ENCODE assay signal across 18 cellular contexts in the genomic region with DNA sequence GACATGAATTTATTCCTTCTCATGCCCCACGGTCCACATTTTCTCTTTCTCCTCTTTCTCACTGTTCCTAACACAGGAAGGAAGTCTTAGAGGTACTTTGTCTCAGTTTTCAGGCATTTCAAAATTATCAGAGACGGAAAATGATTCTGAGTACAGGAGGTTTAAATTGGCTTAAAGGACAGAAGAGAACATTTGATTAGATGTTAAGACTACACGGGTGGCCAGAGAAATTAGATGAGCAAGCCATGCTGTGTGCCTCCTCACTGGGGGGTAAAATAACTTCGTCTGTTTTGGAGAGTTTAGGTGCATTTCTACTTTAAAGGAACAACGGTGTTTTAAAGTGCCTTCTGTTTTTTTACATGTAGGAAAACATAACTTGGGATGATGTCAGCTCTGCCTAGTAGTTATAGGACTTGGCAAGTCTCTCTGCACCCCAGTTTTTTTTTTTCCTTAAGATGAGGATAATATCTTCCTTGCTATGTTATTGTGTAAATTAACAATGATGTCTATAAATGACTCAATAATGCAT.
"Had no signal": no experiment of that assay in that cellular context is flagged by ENCODE, and none has a peak within 500 bp of the region (broad histone marks: within the 10 kb centered on the region; RNA-seq: fewer than 3 reads in every experiment).

No MANE protein-coding gene starts in this region.

- H3K9me3 Mint-ChIP-seq: activated naive CD4-positive, alpha-beta T cell treated with anti-CD3 and anti-CD28 coated beads, Interleukin-2, amount 50 U/mL, for 24 hours; natural killer cell treated with Interleukin-12 subunit alpha and Interleukin-12 subunit beta and Interleukin-15 and Interleukin-18, amount 100 ng/mL, for 72 hours; T-helper 1 cell treated with Interleukin-12 subunit alpha and Interleukin-12 subunit beta and Interleukin-4 antibody, amounts not matched to agents 30 μg/mL and 1 μg/mL, for 36 hours had no signal

- H3K36me3 ChIP-seq: adrenal gland had no signal

- H3K27me3 Mint-ChIP-seq: activated naive CD4-positive, alpha-beta T cell treated with anti-CD3 and anti-CD28 coated beads, Interleukin-2, amount 50 U/mL, for 24 hours; natural killer cell treated with Interleukin-12 subunit alpha and Interleukin-12 subunit beta and Interleukin-15 and Interleukin-18, amount 100 ng/mL, for 72 hours had no signal

- H3K27ac ChIP-seq: adrenal gland, cardiac muscle cell, lower lobe of right lung, tibial nerve had no signal

- H3K27me3 ChIP-seq: adrenal gland, cardiac muscle cell, tibial nerve had no signal

- FAIRE-seq: keratinocyte, urothelium cell line had no signal

- H3K9me3 ChIP-seq: adrenal gland, lower lobe of right lung, tibial nerve had no signal

- H3K4me3 ChIP-seq: adrenal gland, cardiac muscle cell, coronary artery, lower lobe of right lung, tibial nerve had no signal

- H3K4me1 ChIP-seq: adrenal gland, lower lobe of right lung, tibial nerve had no signal

- ATAC-seq: activated CD4-positive, CD25-positive, alpha-beta regulatory T cell treated with anti-CD3 and anti-CD28 coated beads, Interleukin-2, amount 50 U/mL, for 24 hours; lower lobe of right lung; natural killer cell treated with Interleukin-12 subunit alpha and Interleukin-12 subunit beta and Interleukin-15 and Interleukin-18, amount 100 ng/mL, for 72 hours; stimulated activated naive CD8-positive, alpha-beta T cell treated with anti-CD3 and anti-CD28 coated beads, Interleukin-15, Interleukin-2, amounts not matched to agents 100 U/mL and 50 U/mL, for 24 hours had no signal

- DNase-seq: activated gamma-delta T cell; adrenal gland; lower lobe of right lung; nucleus accumbens; retina; stimulated activated CD4-positive, alpha-beta T cell treated with anti-CD3 and anti-CD28 coated beads, Interleukin-12 subunit alpha, Interleukin-12 subunit beta, amount 100 ng/mL, for 4 hours; stimulated activated CD4-positive, alpha-beta T cell treated with anti-CD3 and anti-CD28 coated beads, Interleukin-2, amount 100 ng/mL, for 24 hours; stimulated activated naive CD8-positive, alpha-beta T cell treated with anti-CD3 and anti-CD28 coated beads, Interleukin-15, Interleukin-2, amounts not matched to agents 100 U/mL and 50 U/mL, for 24 hours; substantia nigra had no signal

- H3K4me3 Mint-ChIP-seq: activated naive CD4-positive, alpha-beta T cell treated with anti-CD3 and anti-CD28 coated beads, Interleukin-2, amount 50 U/mL, for 24 hours; natural killer cell treated with Interleukin-12 subunit alpha and Interleukin-12 subunit beta and Interleukin-15 and Interleukin-18, amount 100 ng/mL, for 72 hours; T-helper 1 cell treated with Interleukin-12 subunit alpha and Interleukin-12 subunit beta and Interleukin-4 antibody, amounts not matched to agents 30 μg/mL and 1 μg/mL, for 36 hours had no signal

- H3K27ac Mint-ChIP-seq: activated naive CD4-positive, alpha-beta T cell treated with anti-CD3 and anti-CD28 coated beads, Interleukin-2, amount 50 U/mL, for 24 hours; natural killer cell treated with Interleukin-12 subunit alpha and Interleukin-12 subunit beta and Interleukin-15 and Interleukin-18, amount 100 ng/mL, for 72 hours; T-helper 1 cell treated with Interleukin-12 subunit alpha and Interleukin-12 subunit beta and Interleukin-4 antibody, amounts not matched to agents 30 μg/mL and 1 μg/mL, for 36 hours had no signal

- H3K36me3 Mint-ChIP-seq: natural killer cell treated with Interleukin-12 subunit alpha and Interleukin-12 subunit beta and Interleukin-15 and Interleukin-18, amount 100 ng/mL, for 72 hours had no signal
